In genomic region chr1:53645690-53646078, GRCh38 we compare ENCODE assay signal across 28 cellular contexts.
"Had no signal": no experiment of that assay in that cellular context is flagged by ENCODE, and none has a peak within 500 bp of the region (broad histone marks: within the 10 kb centered on the region; RNA-seq: fewer than 3 reads in every experiment).

No MANE protein-coding gene starts in this region.

- H3K4me3 Mint-ChIP-seq: activated CD8-positive, alpha-beta memory T cell treated with anti-CD3 and anti-CD28 coated beads, Interleukin-2, amount 10 ng/mL, durations not matched to agents 7 days and 5 days; activated CD8-positive, alpha-beta T cell treated with anti-CD3 and anti-CD28 coated beads for 36 hours; activated naive CD8-positive, alpha-beta T cell; activated T-helper 1 cell treated with anti-CD3 and anti-CD28 coated beads, Interleukin-12 subunit alpha, Interleukin-12 subunit beta, Interleukin-2, Interleukin-4 antibody, amounts not matched to agents 30 ng/mL and 10 ng/mL and 1 ng/mL, durations not matched to agents 14 hours and 24 hours and 36 hours had no signal

- DNase-seq: activated CD4-positive, alpha-beta T cell treated with anti-CD3 and anti-CD28 coated beads for 48 hours; activated CD4-positive, alpha-beta T cell treated with anti-CD3 and anti-CD28 coated beads, Interleukin-2, amount 50 U/mL, for 1 hour; activated CD4-positive, alpha-beta T cell treated with anti-CD3 and anti-CD28 coated beads, Interleukin-2, amount 50 U/mL, for 48 hours; activated CD8-positive, alpha-beta memory T cell treated with anti-CD3 and anti-CD28 coated beads, Interleukin-2, amount 10 ng/mL, durations not matched to agents 7 days and 5 days; activated CD8-positive, alpha-beta memory T cell treated with anti-CD3 and anti-CD28 coated beads, Interleukin-2, amount 50 U/mL, for 4 hours; activated CD8-positive, alpha-beta T cell treated with anti-CD3 and anti-CD28 coated beads for 36 hours; activated naive CD4-positive, alpha-beta T cell treated with anti-CD3 and anti-CD28 coated beads, Interleukin-2, amount 50 U/mL, for 16 hours; activated T-cell treated with anti-CD3 and anti-CD28 coated beads, Interleukin-2, amount 50 U/mL, for 1 hour; activated T-cell treated with anti-CD3 and anti-CD28 coated beads, Interleukin-2, amount 50 U/mL, for 48 hours; amniotic stem cell; anterior cingulate cortex; brain microvascular endothelial cell; caudate nucleus; effector CD8-positive, alpha-beta T cell; esophagus squamous epithelium; foreskin melanocyte; heart right ventricle; T-helper 2 cell had no signal

- H3K9me3 ChIP-seq: esophagus squamous epithelium, gastroesophageal sphincter, heart right ventricle had no signal

- H3K27me3 Mint-ChIP-seq: activated CD8-positive, alpha-beta T cell treated with anti-CD3 and anti-CD28 coated beads for 36 hours; activated naive CD8-positive, alpha-beta T cell had no signal

- H3K36me3 Mint-ChIP-seq: activated CD8-positive, alpha-beta memory T cell treated with anti-CD3 and anti-CD28 coated beads, Interleukin-2, amount 10 ng/mL, durations not matched to agents 7 days and 5 days; activated naive CD8-positive, alpha-beta T cell had no signal

- FAIRE-seq: astrocyte, bronchial epithelial cell, colon, endometrium, endothelial cell of umbilical vein had no signal

- H3K27ac Mint-ChIP-seq: activated CD8-positive, alpha-beta memory T cell treated with anti-CD3 and anti-CD28 coated beads, Interleukin-2, amount 10 ng/mL, durations not matched to agents 7 days and 5 days; activated CD8-positive, alpha-beta T cell treated with anti-CD3 and anti-CD28 coated beads for 36 hours; activated naive CD8-positive, alpha-beta T cell; activated T-helper 1 cell treated with anti-CD3 and anti-CD28 coated beads, Interleukin-12 subunit alpha, Interleukin-12 subunit beta, Interleukin-2, Interleukin-4 antibody, amounts not matched to agents 30 ng/mL and 10 ng/mL and 1 ng/mL, durations not matched to agents 14 hours and 24 hours and 36 hours; activated T-helper 2 cell treated with anti-CD3 and anti-CD28 coated beads, Interferon-gamma antibody, Interleukin-2, Interleukin-4, amounts not matched to agents 10 μg/mL and 5 μg/mL and 100 μg/mL, durations not matched to agents 14 hours and 24 hours and 36 hours had no signal

- H3K36me3 ChIP-seq: brain microvascular endothelial cell, esophagus squamous epithelium, gastroesophageal sphincter, heart right ventricle had no signal

- H3K4me3 ChIP-seq: esophagus squamous epithelium, gastroesophageal sphincter, heart right ventricle had no signal

- ATAC-seq: activated CD8-positive, alpha-beta memory T cell treated with anti-CD3 and anti-CD28 coated beads, Interleukin-2, amount 10 ng/mL, durations not matched to agents 7 days and 5 days; activated CD8-positive, alpha-beta T cell treated with anti-CD3 and anti-CD28 coated beads for 36 hours; gastroesophageal sphincter; heart right ventricle had no signal

- H3K4me1 ChIP-seq: esophagus squamous epithelium, gastroesophageal sphincter had no signal

- H3K9me3 Mint-ChIP-seq: activated CD8-positive, alpha-beta T cell treated with anti-CD3 and anti-CD28 coated beads for 36 hours; activated T-helper 1 cell treated with anti-CD3 and anti-CD28 coated beads, Interleukin-12 subunit alpha, Interleukin-12 subunit beta, Interleukin-2, Interleukin-4 antibody, amounts not matched to agents 30 ng/mL and 10 ng/mL and 1 ng/mL, durations not matched to agents 14 hours and 24 hours and 36 hours; activated T-helper 2 cell treated with anti-CD3 and anti-CD28 coated beads, Interferon-gamma antibody, Interleukin-2, Interleukin-4, amounts not matched to agents 10 μg/mL and 5 μg/mL and 100 μg/mL, durations not matched to agents 14 hours and 24 hours and 36 hours had no signal

- H3K27me3 ChIP-seq: brain microvascular endothelial cell, esophagus squamous epithelium had no signal

- H3K4me1 Mint-ChIP-seq: activated CD8-positive, alpha-beta memory T cell treated with anti-CD3 and anti-CD28 coated beads, Interleukin-2, amount 10 ng/mL, durations not matched to agents 7 days and 5 days had no signal

- H3K27ac ChIP-seq: brain microvascular endothelial cell, epithelial cell of prostate, esophagus squamous epithelium, gastroesophageal sphincter, heart right ventricle had no signal
